In genomic region chr4:182212211-182212761, GRCh38 we compare ENCODE assay signal across 1 cellular context.
TF ChIP-seq lines count a peak whose summit lies in the region.

No MANE protein-coding gene starts in this region.

TF ChIP-seq in IMR-90, 13 proteins besides CTCF, POLR2A, EP300 and RAD21 (continued from another document):
- TF ChIP-seq USF2 (IDR thresholded peaks at IDR 0.05; ENCODE audit: low read depth, low read length) (no peak), CHD1 (IDR thresholded peaks at IDR 0.05; ENCODE audit: low read depth, low read length) (no peak), ELK1 (IDR thresholded peaks at IDR 0.05; ENCODE audit: borderline replicate concordance, low read depth, low read length) (no peak), MAFK (IDR thresholded peaks at IDR 0.05; ENCODE audit: low read depth, low read length) (no peak)
